ENCODE assay signal across 7 cellular contexts in the genomic region with DNA sequence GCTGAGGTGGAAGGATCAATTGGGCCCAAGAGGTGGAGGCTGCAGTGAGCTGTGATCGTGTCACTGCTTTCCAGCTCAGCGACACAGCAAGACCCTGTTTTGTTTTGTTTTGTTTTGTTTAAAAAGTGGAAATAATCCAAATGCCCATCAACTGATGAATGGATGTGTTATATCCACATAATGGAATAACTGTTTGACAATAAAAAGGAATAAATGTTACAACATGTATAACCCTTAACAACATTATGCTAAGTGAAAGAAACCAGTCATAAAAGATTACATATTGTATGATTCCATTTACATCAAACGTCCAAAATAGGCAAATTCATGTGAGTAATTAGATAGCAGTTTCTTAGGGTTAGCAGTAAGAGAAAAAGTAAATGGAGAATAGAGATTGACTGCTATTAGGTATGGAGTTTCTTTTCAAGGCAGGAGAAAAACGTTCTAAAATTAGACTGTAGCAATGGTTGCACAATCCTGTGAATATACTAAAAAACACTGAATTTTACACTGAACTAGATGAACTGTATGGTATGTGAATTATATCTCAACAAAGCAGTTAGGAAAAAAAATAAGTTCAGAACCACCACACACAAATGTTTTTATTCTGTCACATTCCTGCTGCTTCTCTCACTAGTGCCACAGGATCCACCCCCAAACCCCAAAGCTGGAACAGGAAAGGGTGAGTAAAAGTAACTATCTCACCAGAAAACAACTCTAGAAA. TPM values are rescaled to one million over a fixed set of nuclear protein-coding genes. Genes with fewer than 3 reads are reported as not detected.
DNase-seq lines count a peak whose midpoint lies in the region; ATAC-seq and TF ChIP-seq lines count a peak whose summit lies in the region.

No MANE protein-coding gene starts in this region.

- no peak overlapping the region for H3K9ac ChIP-seq in smooth muscle cell (ENCODE audit: low read depth)

- no peaks in the 10 kb centered on the region for H3K9me3 ChIP-seq in smooth muscle cell (replicated peaks; ENCODE audit: low read depth)

- H3K4me1 ChIP-seq in smooth muscle cell (ENCODE audit: low read depth): peaks cover 19% of the 10 kb centered on the region

- no peaks in the 10 kb centered on the region for H3K36me3 ChIP-seq in smooth muscle cell (ENCODE audit: low read depth)

- peak; percentile 82 for ATAC-seq in activated T-helper 17 cell treated with anti-CD3 and anti-CD28 coated beads, Interleukin-2, amount 50 U/mL, for 72 hours (replicated peaks)
- ATAC-seq in GM18867 (IDR thresholded peaks at IDR 0.05; ENCODE audit: unreplicated experiment): no peak

- WGBS in smooth muscle cell (ENCODE audit: low lambda C conversion rate): 74% methylated on average over 4 of the region's 4 CpGs

- peak; percentile 69 for DNase-seq in HCEC 1CT
- peak; percentile 62 to 71 for DNase-seq in foreskin fibroblast
- DNase-seq in smooth muscle cell (lab: John Stamatoyannopoulos, UW; ENCODE audit: unreplicated experiment): no peak
- no peak for DNase-seq in ecto neural progenitor cell (ENCODE audit: low spot score)
- DNase-seq in OCI-M1 (lab: John Stamatoyannopoulos, UW): no peak

- TF ChIP-seq CTCF in foreskin fibroblast (IDR thresholded peaks at IDR 0.05; ENCODE audit: low read depth, low read length) (no peak), smooth muscle cell (IDR thresholded peaks at IDR 0.05; ENCODE audit: borderline replicate concordance, insufficient read depth, poor library complexity, severe bottlenecking) (no peak)

- H3K36me3 Mint-ChIP-seq in activated T-helper 17 cell treated with anti-CD3 and anti-CD28 coated beads, Interleukin-2, amount 50 U/mL, for 72 hours (ENCODE audit: low read depth): peaks cover 9% of the 10 kb centered on the region

- peaks cover 6% of the 10 kb centered on the region for H3F3A ChIP-seq in smooth muscle cell (ENCODE audit: low read depth)

- H3K4me3 Mint-ChIP-seq in activated T-helper 17 cell treated with anti-CD3 and anti-CD28 coated beads, Interleukin-2, amount 50 U/mL, for 72 hours: peak overlapping the region; percentile 87

- no peak overlapping the region for H3K4me3 ChIP-seq in foreskin fibroblast (ENCODE audit: low read depth in 1 of 2, low read length in 2 of 2)
- H3K4me3 ChIP-seq in smooth muscle cell: no peak overlapping the region

- H3K27ac Mint-ChIP-seq in activated T-helper 17 cell treated with anti-CD3 and anti-CD28 coated beads, Interleukin-2, amount 50 U/mL, for 72 hours: peak overlapping the region; percentile 97

- H3K27me3 Mint-ChIP-seq in activated T-helper 17 cell treated with anti-CD3 and anti-CD28 coated beads, Interleukin-2, amount 50 U/mL, for 72 hours: no peaks in the 10 kb centered on the region

- H3K27ac ChIP-seq in smooth muscle cell (ENCODE audit: low read depth): peak overlapping the region; percentile 39

- H3K9me3 Mint-ChIP-seq in activated T-helper 17 cell treated with anti-CD3 and anti-CD28 coated beads, Interleukin-2, amount 50 U/mL, for 72 hours: no peaks in the 10 kb centered on the region

- H3K27me3 ChIP-seq in smooth muscle cell (ENCODE audit: low read depth): no peaks in the 10 kb centered on the region

- peaks cover 99% of the 10 kb centered on the region for H3K79me2 ChIP-seq in smooth muscle cell (ENCODE audit: low read depth)

- peaks cover 82% of the 10 kb centered on the region for H3K4me1 Mint-ChIP-seq in activated T-helper 17 cell treated with anti-CD3 and anti-CD28 coated beads, Interleukin-2, amount 50 U/mL, for 72 hours

- peak overlapping the region; percentile 63 for H3K4me2 ChIP-seq in smooth muscle cell

- H2AFZ ChIP-seq in smooth muscle cell (ENCODE audit: low read depth): no peak overlapping the region

- peaks cover 96% of the 10 kb centered on the region for H4K20me1 ChIP-seq in smooth muscle cell (ENCODE audit: low read depth)

RNA-seq across cellular contexts. Expression of gene FOXJ3, which starts 15.7 kb away (rescaled TPM):
- total RNA-seq in activated T-helper 17 cell treated with anti-CD3 and anti-CD28 coated beads, Interleukin-2, amount 50 U/mL, for 72 hours: 10 to 100 TPM; 48.8 to 53.6 TPM
- 35.2 and 40.9 TPM in 2 replicates for total RNA-seq in smooth muscle cell
- polyA plus RNA-seq in smooth muscle cell: 19.3 and 20.1 TPM in 2 replicates

Comparison
In these comparisons a context has a peak if more than half of its experiments do, and no peak if none do; other contexts are left out.
1. DNase-seq: peak in HCEC 1CT (single experiment) and foreskin fibroblast (2 of 2); none in smooth muscle cell (single experiment), ecto neural progenitor cell (single experiment) and OCI-M1 (single experiment).